ENCODE assay signal across 8 cellular contexts in genomic region chr18:78405763-78406162, GRCh38.
"Had no signal": no experiment of that assay in that cellular context is flagged by ENCODE, and none has a peak within 500 bp of the region (broad histone marks: within the 10 kb centered on the region; RNA-seq: fewer than 3 reads in every experiment).

No MANE protein-coding gene starts in this region.

- DNase-seq: GM23248, GOT3, H7, H9, HCEC 1CT, HFFc6 had no signal

- H3K36me3 ChIP-seq: HAP-1 had no signal

- H3K9me3 ChIP-seq: HAP-1 had no signal

- H3K4me3 ChIP-seq: GM23248, GM23338, HAP-1 had no signal

- H3K4me1 ChIP-seq: HAP-1 had no signal

- H3K27ac ChIP-seq: GM23248 had no signal
